In genomic region chr1:218351617-218352438, GRCh38 we compare ENCODE assay signal across 8 cellular contexts. TPM values are rescaled to one million over a fixed set of nuclear protein-coding genes. Genes with fewer than 3 reads are reported as not detected.
DNase-seq lines count a peak whose midpoint lies in the region; ATAC-seq, FAIRE-seq and TF ChIP-seq lines count a peak whose summit lies in the region.

No MANE protein-coding gene starts in this region.

- TF ChIP-seq CTCF in AG04449 (IDR thresholded peaks at IDR 0.05; ENCODE audit: insufficient read depth, low read length, missing control alignments) (peak; percentile 20), H1 (IDR thresholded peaks at IDR 0.05; ENCODE audit: control extremely low read depth in 1 of 3, insufficient read depth in 1 of 3, low read depth in 1 of 3, low read length in 3 of 3) (peak; percentile 46 to 67 (median 52)), osteocyte (IDR thresholded peaks at IDR 0.05) (peak; percentile 57)

- TF ChIP-seq RAD21 in H1 (IDR thresholded peaks at IDR 0.05 in 1 of 2, conservative IDR thresholded peaks at IDR 0.05 in 1 of 2; ENCODE audit: low read depth in 2 of 2, low read length in 2 of 2), result peak; percentile 48 to 54

- H3K23me2 ChIP-seq in H1 (ENCODE audit: low read depth, low read length), result peaks cover 9% of the 10 kb centered on the region

- no peak overlapping the region for H4K5ac ChIP-seq in H1 (ENCODE audit: insufficient read length, low read depth, low read length)

- peaks cover 17% of the 10 kb centered on the region for H3K36me3 Mint-ChIP-seq in osteocyte (ENCODE audit: unreplicated experiment)

- H3K79me1 ChIP-seq in H1 (ENCODE audit: low read depth, low read length), result no peaks in the 10 kb centered on the region

- H2BK120ac ChIP-seq in H1 (replicated peaks; ENCODE audit: low read depth, low read length), result no peak overlapping the region

- no peak overlapping the region for H2BK15ac ChIP-seq in H1 (ENCODE audit: low read length)

- no peak for DNase-seq in AG04449 (ENCODE audit: low read depth, low spot score)
- DNase-seq in SKM-1 treated with dmso at 0.1 percent for 144 hours (lab: John Stamatoyannopoulos, UW; ENCODE audit: unreplicated experiment), result peak; percentile 82
- peak in 1 of 2 experiments; percentile 48 for DNase-seq in H1 (ENCODE audit: low read depth in 1 of 2, low spot score in 2 of 2)
- DNase-seq in osteocyte (ENCODE audit: extremely low spot score, unreplicated experiment), result no peak
- DNase-seq in midbrain (lab: John Stamatoyannopoulos, UW), result no peak
- no peak for DNase-seq in NCI-H2107 treated with DMSO at 0.1 percent for 48 hours (lab: John Stamatoyannopoulos, UW; ENCODE audit: unreplicated experiment)

- no peak overlapping the region for H2AFZ ChIP-seq in H1 (ENCODE audit: low read length)

- H3K27ac ChIP-seq in H1 (ENCODE audit: low read depth, low read length), result no peak overlapping the region

- H3K27ac Mint-ChIP-seq in osteocyte (ENCODE audit: unreplicated experiment), result no peak overlapping the region

- H2AK5ac ChIP-seq in H1 (ENCODE audit: low read depth, low read length), result no peak overlapping the region

- 81% methylated on average over 15 of the region's 15 CpGs; no CpG with 5 or more reads in 1 of the 2 experiments for WGBS in H1 (ENCODE audit: extremely low coverage in 1 of 2, insufficient coverage in 1 of 2, insufficient read length in 1 of 2, insufficient replicate concordance in 2 of 2, low coverage in 1 of 2, low lambda C conversion rate in 2 of 2, missing lambda C conversion rate in 1 of 2), 2 experiments

- H3K23ac ChIP-seq in H1 (ENCODE audit: insufficient read length), result no peak overlapping the region

- CTCF ChIA-PET in AG04449 (lab: Yijun Ruan, JAX), result interaction anchor here (1.1 to 3.2 kb wide), 2 partner anchors 12 to 194 kb away, joined by 3 to 17 read pairs; no protein-coding TSS in a partner anchor
- CTCF ChIA-PET in H1 (lab: Charles Lee; ENCODE audit: partially characterized antibody), result interaction anchor here (0.9 to 3.8 kb wide), 7 partner anchors 12 to 194 kb away, joined by 3 to 18 read pairs (median 4); no protein-coding TSS in a partner anchor

- no peaks in the 10 kb centered on the region for H3K27me3 Mint-ChIP-seq in osteocyte (ENCODE audit: unreplicated experiment)

- no peak overlapping the region for H3K9ac ChIP-seq in H1 (replicated peaks in 1 of 4; ENCODE audit: extremely low read depth in 1 of 4, low read depth in 3 of 4, low read length in 3 of 4)

- no peak for FAIRE-seq in H1 (lab: Jason Lieb, UNC)

- H4K91ac ChIP-seq in H1 (replicated peaks; ENCODE audit: insufficient read length, low read length), result no peak overlapping the region

- H3K4me3 Mint-ChIP-seq in osteocyte (ENCODE audit: unreplicated experiment), result peak overlapping the region; percentile 52

- H3K14ac ChIP-seq in H1 (ENCODE audit: insufficient read length), result no peak overlapping the region

- no peaks in the 10 kb centered on the region for H3K36me3 ChIP-seq in H1 (ENCODE audit: control insufficient read depth in 2 of 4, insufficient read depth in 4 of 4, low read length in 3 of 4)

- H3K4ac ChIP-seq in H1 (replicated peaks; ENCODE audit: insufficient read length, low read depth, low read length), result no peak overlapping the region

- no peak overlapping the region for H2BK5ac ChIP-seq in H1 (ENCODE audit: low read depth, low read length)

- H3K27me3 ChIP-seq in H1 (replicated peaks in 1 of 4; ENCODE audit: control insufficient read depth in 3 of 4, extremely low read depth in 1 of 4, insufficient read depth in 3 of 4, low read length in 3 of 4), result peaks cover 0 to under 1% (median under 1%) of the 10 kb centered on the region in 4 experiments; a peak in 2 of 7 replicates

- H3K56ac ChIP-seq in H1 (replicated peaks; ENCODE audit: insufficient read length, low read depth, low read length), result no peak overlapping the region

- TF ChIP-seq POLR2A in H1 (IDR thresholded peaks at IDR 0.05; ENCODE audit: control extremely low read depth in 1 of 2, low read depth in 2 of 2, low read length in 2 of 2), result no peak

- no peak overlapping the region for H3K4me2 ChIP-seq in H1 (ENCODE audit: insufficient read depth in 1 of 2, low read depth in 2 of 2, low read length in 2 of 2)

- H3K18ac ChIP-seq in H1 (ENCODE audit: extremely low read depth, low read length), result no peak overlapping the region

- no peak overlapping the region for H2BK20ac ChIP-seq in H1 (ENCODE audit: low read length)

- H3K9me3 Mint-ChIP-seq in osteocyte (ENCODE audit: unreplicated experiment), result no peaks in the 10 kb centered on the region

- H3K4me3 ChIP-seq in AG04449 (ENCODE audit: low read depth, low read length), result peak overlapping the region; percentile 31
- no peak overlapping the region for H3K4me3 ChIP-seq in H1 (ENCODE audit: extremely low read depth in 1 of 4, insufficient read depth in 2 of 4, low read depth in 3 of 4, low read length in 4 of 4)

- H4K20me1 ChIP-seq in H1 (replicated peaks in 1 of 2; ENCODE audit: control insufficient read depth in 1 of 2, insufficient read depth in 2 of 2, low read length in 2 of 2), result no peaks in the 10 kb centered on the region

- H2BK12ac ChIP-seq in H1 (ENCODE audit: low read depth, low read length), result no peak overlapping the region

- TF ChIP-seq EP300 in H1 (IDR thresholded peaks at IDR 0.05; ENCODE audit: borderline replicate concordance in 1 of 2, low read depth in 2 of 2, low read length in 2 of 2), result no peak

- no peak overlapping the region for H4K8ac ChIP-seq in H1 (ENCODE audit: extremely low read depth, insufficient read depth, low read length)

- H3K9me3 ChIP-seq in H1 (ENCODE audit: insufficient read depth in 2 of 2, low read depth in 1 of 2, low read length in 1 of 2), result no peaks in the 10 kb centered on the region

- peaks cover 0 to 2% (median 0%) of the 10 kb centered on the region in 4 experiments; a peak in 1 of 7 replicates for H3K4me1 ChIP-seq in H1 (replicated peaks in 1 of 4; ENCODE audit: control insufficient read depth in 3 of 4, insufficient read depth in 4 of 4, low read length in 3 of 4)

- no peaks in the 10 kb centered on the region for H3K79me2 ChIP-seq in H1 (ENCODE audit: control insufficient read depth in 1 of 2, insufficient read depth in 2 of 2, low read length in 2 of 2)

- ATAC-seq in GM18907 (IDR thresholded peaks at IDR 0.05; ENCODE audit: unreplicated experiment) (peak; percentile 67), HG03135 (IDR thresholded peaks at IDR 0.05; ENCODE audit: unreplicated experiment) (peak; percentile 65)

- peaks cover 69% of the 10 kb centered on the region for H3K4me1 Mint-ChIP-seq in osteocyte (ENCODE audit: unreplicated experiment)

- POLR2A ChIA-PET in AG04449 (lab: Yijun Ruan, JAX), result no interaction called here
- POLR2A ChIA-PET in H1 (lab: Charles Lee; ENCODE audit: partially characterized antibody), result no interaction called here

TF ChIP-seq in H1, 55 proteins besides CTCF, POLR2A, EP300 and RAD21:
- TF ChIP-seq HDAC6 (IDR thresholded peaks at IDR 0.05; ENCODE audit: low read depth, low read length) (no peak), CEBPB (IDR thresholded peaks at IDR 0.05; ENCODE audit: low read depth, low read length) (peak; percentile 30; the same call in 1 of the 2 replicates), SP2 (IDR thresholded peaks at IDR 0.05; ENCODE audit: low read length) (no peak)
TF ChIP-seq in H1: peak in this region for 1.

RNA-seq across cellular contexts. Expression of gene TGFB2, which starts 6.7 kb away (rescaled TPM):
- total RNA-seq in H1 (2021; fragmentation: NEBNext Ultra II Directional; extraction: Animal tissue kit (Norgen Biotek cat#: 25700)), result 0.84 and 1.5 TPM in 2 replicates
- polyA plus RNA-seq in H1 (2011; rRNA removed), result 0.08 and 0.26 TPM in 2 replicates
- 0.40 TPM for polyA plus RNA-seq in H1 (2011; cell fraction: cytosol; rRNA removed)
- 0.17 TPM for polyA plus RNA-seq in H1 (2011; cell fraction: nucleus; rRNA removed)
- 0.27 to 1.3 TPM (median 0.63 TPM) in 4 replicates for polyA plus RNA-seq in H1 (2012, experiment 1 of 2)
- polyA plus RNA-seq in H1 (2012, experiment 2 of 2), result not detected
- polyA plus RNA-seq in H1 (2013, experiment 1 of 2), result 1.2 TPM
- 1.1 TPM for polyA plus RNA-seq in H1 (2013, experiment 2 of 2)
- polyA minus RNA-seq in H1 (2011; rRNA and poly(A)+ RNA removed), result 0.41 and 0.66 TPM in 2 replicates
- polyA minus RNA-seq in H1 (2011; cell fraction: cytosol; rRNA and poly(A)+ RNA removed), result not detected
- polyA minus RNA-seq in H1 (2011; cell fraction: nucleus; rRNA and poly(A)+ RNA removed), result 1.4 TPM
- 175 and 184 TPM in 2 replicates for total RNA-seq in osteocyte

Comparison
In these comparisons a context has a peak if more than half of its experiments do, and no peak if none do; other contexts are left out.
1. RNA of gene TGFB2, which starts 6.7 kb away (total RNA-seq): 175 to 184 TPM in osteocyte; 0.84 to 1.5 TPM in H1; every median in the first group is over 10 times any median in the second.
2. Peak in every context shown above with its lines, with median percentiles within 50 percentile points of each other: CTCF ChIP-seq.